2 cellular contexts compared by ENCODE assay signal in the genomic region with DNA sequence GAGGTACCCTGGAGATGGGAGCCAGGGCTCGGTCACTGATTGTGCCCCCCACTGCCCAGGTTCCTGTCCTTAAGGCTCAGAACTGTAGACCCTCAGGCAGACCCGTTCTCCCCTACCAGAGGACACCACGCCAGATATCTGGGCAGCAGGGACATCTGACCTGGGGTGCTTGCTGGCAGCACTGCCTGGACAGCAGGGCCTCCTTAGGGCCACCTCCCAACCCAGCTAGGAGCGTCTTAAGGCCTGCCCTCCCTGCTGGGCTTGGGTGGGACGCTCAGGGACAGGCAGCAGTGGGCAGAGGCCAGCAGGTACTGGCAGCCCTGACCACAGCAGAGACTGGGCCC.
TF ChIP-seq lines count a peak whose summit lies in the region.

No MANE protein-coding gene starts in this region.

TF ChIP-seq in SK-N-SH, 30 proteins besides CTCF, POLR2A, EP300 and RAD21:
- peak; percentile 65; the same call in 1 of the 2 replicates for TF ChIP-seq POLR2AphosphoS5 (IDR thresholded peaks at IDR 0.05; ENCODE audit: low read depth, low read length)
- TF ChIP-seq, protein P1, sequence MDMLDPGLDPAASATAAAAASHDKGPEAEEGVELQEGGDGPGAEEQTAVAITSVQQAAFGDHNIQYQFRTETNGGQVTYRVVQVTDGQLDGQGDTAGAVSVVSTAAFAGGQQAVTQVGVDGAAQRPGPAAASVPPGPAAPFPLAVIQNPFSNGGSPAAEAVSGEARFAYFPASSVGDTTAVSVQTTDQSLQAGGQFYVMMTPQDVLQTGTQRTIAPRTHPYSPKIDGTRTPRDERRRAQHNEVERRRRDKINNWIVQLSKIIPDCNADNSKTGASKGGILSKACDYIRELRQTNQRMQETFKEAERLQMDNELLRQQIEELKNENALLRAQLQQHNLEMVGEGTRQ (IDR thresholded peaks at IDR 0.05; ENCODE audit: borderline replicate concordance, low read depth, low read length) = no peak
- TF ChIP-seq, protein P2, sequence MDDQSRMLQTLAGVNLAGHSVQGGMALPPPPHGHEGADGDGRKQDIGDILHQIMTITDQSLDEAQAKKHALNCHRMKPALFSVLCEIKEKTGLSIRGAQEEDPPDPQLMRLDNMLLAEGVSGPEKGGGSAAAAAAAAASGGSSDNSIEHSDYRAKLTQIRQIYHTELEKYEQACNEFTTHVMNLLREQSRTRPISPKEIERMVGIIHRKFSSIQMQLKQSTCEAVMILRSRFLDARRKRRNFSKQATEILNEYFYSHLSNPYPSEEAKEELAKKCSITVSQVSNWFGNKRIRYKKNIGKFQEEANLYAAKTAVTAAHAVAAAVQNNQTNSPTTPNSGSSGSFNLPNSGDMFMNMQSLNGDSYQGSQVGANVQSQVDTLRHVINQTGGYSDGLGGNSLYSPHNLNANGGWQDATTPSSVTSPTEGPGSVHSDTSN (IDR thresholded peaks at IDR 0.05) = 0 out of 2 replicates have a peak, but pooled peaks have one; percentile 5
- TF ChIP-seq JUND (IDR thresholded peaks at IDR 0.05) = peak; percentile 5; the same call in 1 of the 2 replicates
- TF ChIP-seq, protein P3, sequence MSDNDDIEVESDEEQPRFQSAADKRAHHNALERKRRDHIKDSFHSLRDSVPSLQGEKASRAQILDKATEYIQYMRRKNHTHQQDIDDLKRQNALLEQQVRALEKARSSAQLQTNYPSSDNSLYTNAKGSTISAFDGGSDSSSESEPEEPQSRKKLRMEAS (IDR thresholded peaks at IDR 0.05; ENCODE audit: low read depth) = no peak
TF ChIP-seq in SK-N-SH: peak in this region for 3.

TF ChIP-seq in SK-N-SH treated with all-trans-retinoic acid at 6 μM for 48 hours, 23 proteins besides CTCF, POLR2A, EP300 and RAD21:
- TF ChIP-seq, protein P4, sequence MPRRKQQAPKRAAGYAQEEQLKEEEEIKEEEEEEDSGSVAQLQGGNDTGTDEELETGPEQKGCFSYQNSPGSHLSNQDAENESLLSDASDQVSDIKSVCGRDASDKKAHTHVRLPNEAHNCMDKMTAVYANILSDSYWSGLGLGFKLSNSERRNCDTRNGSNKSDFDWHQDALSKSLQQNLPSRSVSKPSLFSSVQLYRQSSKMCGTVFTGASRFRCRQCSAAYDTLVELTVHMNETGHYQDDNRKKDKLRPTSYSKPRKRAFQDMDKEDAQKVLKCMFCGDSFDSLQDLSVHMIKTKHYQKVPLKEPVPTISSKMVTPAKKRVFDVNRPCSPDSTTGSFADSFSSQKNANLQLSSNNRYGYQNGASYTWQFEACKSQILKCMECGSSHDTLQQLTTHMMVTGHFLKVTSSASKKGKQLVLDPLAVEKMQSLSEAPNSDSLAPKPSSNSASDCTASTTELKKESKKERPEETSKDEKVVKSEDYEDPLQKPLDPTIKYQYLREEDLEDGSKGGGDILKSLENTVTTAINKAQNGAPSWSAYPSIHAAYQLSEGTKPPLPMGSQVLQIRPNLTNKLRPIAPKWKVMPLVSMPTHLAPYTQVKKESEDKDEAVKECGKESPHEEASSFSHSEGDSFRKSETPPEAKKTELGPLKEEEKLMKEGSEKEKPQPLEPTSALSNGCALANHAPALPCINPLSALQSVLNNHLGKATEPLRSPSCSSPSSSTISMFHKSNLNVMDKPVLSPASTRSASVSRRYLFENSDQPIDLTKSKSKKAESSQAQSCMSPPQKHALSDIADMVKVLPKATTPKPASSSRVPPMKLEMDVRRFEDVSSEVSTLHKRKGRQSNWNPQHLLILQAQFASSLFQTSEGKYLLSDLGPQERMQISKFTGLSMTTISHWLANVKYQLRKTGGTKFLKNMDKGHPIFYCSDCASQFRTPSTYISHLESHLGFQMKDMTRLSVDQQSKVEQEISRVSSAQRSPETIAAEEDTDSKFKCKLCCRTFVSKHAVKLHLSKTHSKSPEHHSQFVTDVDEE (CRISPR knock-in tag; IDR thresholded peaks at IDR 0.05) = no peak
- TF ChIP-seq ZNF70 (CRISPR knock-in tag; IDR thresholded peaks at IDR 0.05) = no peak
- TF ChIP-seq, protein P5, sequence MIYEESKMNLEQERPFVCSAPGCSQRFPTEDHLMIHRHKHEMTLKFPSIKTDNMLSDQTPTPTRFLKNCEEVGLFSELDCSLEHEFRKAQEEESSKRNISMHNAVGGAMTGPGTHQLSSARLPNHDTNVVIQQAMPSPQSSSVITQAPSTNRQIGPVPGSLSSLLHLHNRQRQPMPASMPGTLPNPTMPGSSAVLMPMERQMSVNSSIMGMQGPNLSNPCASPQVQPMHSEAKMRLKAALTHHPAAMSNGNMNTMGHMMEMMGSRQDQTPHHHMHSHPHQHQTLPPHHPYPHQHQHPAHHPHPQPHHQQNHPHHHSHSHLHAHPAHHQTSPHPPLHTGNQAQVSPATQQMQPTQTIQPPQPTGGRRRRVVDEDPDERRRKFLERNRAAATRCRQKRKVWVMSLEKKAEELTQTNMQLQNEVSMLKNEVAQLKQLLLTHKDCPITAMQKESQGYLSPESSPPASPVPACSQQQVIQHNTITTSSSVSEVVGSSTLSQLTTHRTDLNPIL (CRISPR knock-in tag; IDR thresholded peaks at IDR 0.05; ENCODE audit: low read depth) = no peak
- no peak for TF ChIP-seq ZNF565 (CRISPR knock-in tag; conservative IDR thresholded peaks at IDR 0.05; ENCODE audit: low read depth)
- TF ChIP-seq, protein P6, sequence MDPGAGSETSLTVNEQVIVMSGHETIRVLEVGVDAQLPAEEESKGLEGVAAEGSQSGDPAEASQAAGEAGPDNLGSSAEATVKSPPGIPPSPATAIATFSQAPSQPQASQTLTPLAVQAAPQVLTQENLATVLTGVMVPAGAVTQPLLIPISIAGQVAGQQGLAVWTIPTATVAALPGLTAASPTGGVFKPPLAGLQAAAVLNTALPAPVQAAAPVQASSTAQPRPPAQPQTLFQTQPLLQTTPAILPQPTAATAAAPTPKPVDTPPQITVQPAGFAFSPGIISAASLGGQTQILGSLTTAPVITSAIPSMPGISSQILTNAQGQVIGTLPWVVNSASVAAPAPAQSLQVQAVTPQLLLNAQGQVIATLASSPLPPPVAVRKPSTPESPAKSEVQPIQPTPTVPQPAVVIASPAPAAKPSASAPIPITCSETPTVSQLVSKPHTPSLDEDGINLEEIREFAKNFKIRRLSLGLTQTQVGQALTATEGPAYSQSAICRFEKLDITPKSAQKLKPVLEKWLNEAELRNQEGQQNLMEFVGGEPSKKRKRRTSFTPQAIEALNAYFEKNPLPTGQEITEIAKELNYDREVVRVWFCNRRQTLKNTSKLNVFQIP (CRISPR knock-in tag; IDR thresholded peaks at IDR 0.05; ENCODE audit: borderline replicate concordance, low read depth) = no peak
- no peak for TF ChIP-seq OSR1 (CRISPR knock-in tag; IDR thresholded peaks at IDR 0.05)
- TF ChIP-seq, protein P7, sequence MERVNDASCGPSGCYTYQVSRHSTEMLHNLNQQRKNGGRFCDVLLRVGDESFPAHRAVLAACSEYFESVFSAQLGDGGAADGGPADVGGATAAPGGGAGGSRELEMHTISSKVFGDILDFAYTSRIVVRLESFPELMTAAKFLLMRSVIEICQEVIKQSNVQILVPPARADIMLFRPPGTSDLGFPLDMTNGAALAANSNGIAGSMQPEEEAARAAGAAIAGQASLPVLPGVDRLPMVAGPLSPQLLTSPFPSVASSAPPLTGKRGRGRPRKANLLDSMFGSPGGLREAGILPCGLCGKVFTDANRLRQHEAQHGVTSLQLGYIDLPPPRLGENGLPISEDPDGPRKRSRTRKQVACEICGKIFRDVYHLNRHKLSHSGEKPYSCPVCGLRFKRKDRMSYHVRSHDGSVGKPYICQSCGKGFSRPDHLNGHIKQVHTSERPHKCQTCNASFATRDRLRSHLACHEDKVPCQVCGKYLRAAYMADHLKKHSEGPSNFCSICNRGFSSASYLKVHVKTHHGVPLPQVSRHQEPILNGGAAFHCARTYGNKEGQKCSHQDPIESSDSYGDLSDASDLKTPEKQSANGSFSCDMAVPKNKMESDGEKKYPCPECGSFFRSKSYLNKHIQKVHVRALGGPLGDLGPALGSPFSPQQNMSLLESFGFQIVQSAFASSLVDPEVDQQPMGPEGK (CRISPR knock-in tag; IDR thresholded peaks at IDR 0.05; ENCODE audit: borderline replicate concordance) = no peak
- no peak for TF ChIP-seq TCF4 (CRISPR knock-in tag; IDR thresholded peaks at IDR 0.05; ENCODE audit: borderline replicate concordance)
- no peak for TF ChIP-seq ARNTL (CRISPR knock-in tag; IDR thresholded peaks at IDR 0.05; ENCODE audit: borderline replicate concordance, low read depth)
- no peak for TF ChIP-seq ZNF8 (CRISPR knock-in tag; IDR thresholded peaks at IDR 0.05)
- TF ChIP-seq ZFP30 (CRISPR knock-in tag; IDR thresholded peaks at IDR 0.05) = no peak
- TF ChIP-seq SNAI2 (CRISPR knock-in tag; IDR thresholded peaks at IDR 0.05) = no peak
- TF ChIP-seq, protein P8, sequence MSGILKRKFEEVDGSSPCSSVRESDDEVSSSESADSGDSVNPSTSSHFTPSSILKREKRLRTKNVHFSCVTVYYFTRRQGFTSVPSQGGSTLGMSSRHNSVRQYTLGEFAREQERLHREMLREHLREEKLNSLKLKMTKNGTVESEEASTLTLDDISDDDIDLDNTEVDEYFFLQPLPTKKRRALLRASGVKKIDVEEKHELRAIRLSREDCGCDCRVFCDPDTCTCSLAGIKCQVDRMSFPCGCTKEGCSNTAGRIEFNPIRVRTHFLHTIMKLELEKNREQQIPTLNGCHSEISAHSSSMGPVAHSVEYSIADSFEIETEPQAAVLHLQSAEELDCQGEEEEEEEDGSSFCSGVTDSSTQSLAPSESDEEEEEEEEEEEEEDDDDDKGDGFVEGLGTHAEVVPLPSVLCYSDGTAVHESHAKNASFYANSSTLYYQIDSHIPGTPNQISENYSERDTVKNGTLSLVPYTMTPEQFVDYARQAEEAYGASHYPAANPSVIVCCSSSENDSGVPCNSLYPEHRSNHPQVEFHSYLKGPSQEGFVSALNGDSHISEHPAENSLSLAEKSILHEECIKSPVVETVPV (CRISPR knock-in tag; IDR thresholded peaks at IDR 0.05) = no peak
TF ChIP-seq in SK-N-SH treated with all-trans-retinoic acid at 6 μM for 48 hours: peak in this region for 0.
